9 cellular contexts compared by ENCODE assay signal in the genomic region with DNA sequence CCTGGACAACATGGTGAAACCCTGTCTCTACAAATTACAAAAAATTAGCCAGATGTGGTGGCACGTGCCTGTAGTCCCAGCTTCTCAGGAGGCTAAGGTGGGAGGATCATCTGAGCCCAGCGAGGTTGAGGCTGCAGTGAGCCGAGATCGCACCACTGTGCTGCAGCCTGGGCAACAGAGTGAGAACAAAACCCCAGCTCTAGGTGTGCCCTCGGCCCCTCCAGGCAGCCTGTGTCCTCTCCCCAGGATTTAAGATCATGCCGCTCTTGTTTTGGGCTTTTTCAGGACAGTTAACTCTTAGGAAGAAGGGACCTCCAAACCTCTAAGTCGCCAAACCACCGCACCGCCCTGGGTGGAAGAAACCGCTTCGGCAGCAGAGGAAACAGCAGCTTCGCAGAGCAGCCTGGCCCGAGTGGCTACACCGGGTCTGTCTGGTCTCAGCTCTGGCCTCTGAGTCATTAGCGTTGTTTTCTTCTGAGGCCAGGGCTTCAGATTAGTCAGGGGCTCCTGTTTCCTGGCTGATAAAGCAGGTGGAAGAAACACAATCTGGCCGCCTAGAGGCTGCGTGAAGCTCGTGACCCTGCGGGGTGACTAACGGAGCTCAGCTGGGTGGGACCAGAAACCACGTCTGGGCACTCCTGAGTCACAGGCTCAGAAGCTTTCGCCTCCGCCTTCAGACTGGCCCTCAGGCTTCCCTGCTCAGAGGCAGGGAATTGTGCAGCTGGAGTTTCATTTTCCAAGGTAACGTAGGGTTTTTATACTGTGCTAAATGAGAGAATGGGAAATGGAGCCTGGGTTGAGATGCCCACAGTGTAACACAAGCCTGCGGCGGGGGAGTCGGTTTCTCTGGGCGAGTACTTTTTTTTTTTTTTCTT. TPM values are rescaled to one million over a fixed set of nuclear protein-coding genes. Genes with fewer than 3 reads are reported as not detected.
A peak's percentile ranks its signal among the peaks of the same experiment; 100 is the strongest.
DNase-seq lines count a peak whose midpoint lies in the region; ATAC-seq and TF ChIP-seq lines count a peak whose summit lies in the region.
"Had no signal": no experiment of that assay in that cellular context is flagged by ENCODE, and none has a peak within 500 bp of the region (broad histone marks: within the 10 kb centered on the region; RNA-seq: fewer than 3 reads in every experiment).

No MANE protein-coding gene starts in this region.

- H3K9me3 ChIP-seq in BLaER1 = no peaks in the 10 kb centered on the region
- H3K9me3 ChIP-seq in SJSA1 (replicated peaks) = no peaks in the 10 kb centered on the region
- H3K9me3 ChIP-seq in aorta (ENCODE audit: control insufficient read depth, low read length) = no peaks in the 10 kb centered on the region

- no peaks in the 10 kb centered on the region for H4K20me1 ChIP-seq in BLaER1

- H3K4me3 ChIP-seq in BLaER1 (no peak overlapping the region), SJSA1 (peak overlapping the region; percentile 28), retinal pigment epithelial cell (ENCODE audit: low read length) (peak overlapping the region; percentile 37), aorta (ENCODE audit: low read length in 2 of 2) (no peak overlapping the region)
- H3K4me3 ChIP-seq: SK-N-MC had no signal

- peaks cover 27% of the 10 kb centered on the region for H3K27me3 Mint-ChIP-seq in activated naive CD4-positive, alpha-beta T cell treated with anti-CD3 and anti-CD28 coated beads for 36 hours (ENCODE audit: low read depth)

- peaks cover 14% of the 10 kb centered on the region for H3K4me1 Mint-ChIP-seq in activated naive CD4-positive, alpha-beta T cell treated with anti-CD3 and anti-CD28 coated beads for 36 hours (ENCODE audit: low read depth)

- no peak overlapping the region for H3K9ac ChIP-seq in BLaER1

- 0 out of 2 replicates have a peak overlapping the region, but pooled peaks have one; percentile 8 for H3K4me2 ChIP-seq in BLaER1

- CTCF ChIA-PET in activated naive CD4-positive, alpha-beta T cell treated with anti-CD3 and anti-CD28 coated beads for 36 hours (lab: Charles Lee) = interaction anchor here (0.6 to 2.5 kb wide), 5 partner anchors 9 to 289 kb away, joined by 3 to 7 read pairs (median 5); no protein-coding TSS in a partner anchor

- no peak overlapping the region for H3K27ac ChIP-seq in BLaER1
- H3K27ac ChIP-seq in SJSA1 = peak overlapping the region; percentile 68
- peak overlapping the region in 1 of 2 donors; percentile 77 for H3K27ac ChIP-seq in aorta (ENCODE audit: low read depth in 1 of 2, low read length in 2 of 2)
- H3K27ac ChIP-seq: SK-N-MC had no signal

- H3K4me3 Mint-ChIP-seq in activated naive CD4-positive, alpha-beta T cell treated with anti-CD3 and anti-CD28 coated beads for 36 hours = peak overlapping the region; percentile 54

- peak overlapping the region; percentile 27 for H3K27ac Mint-ChIP-seq in activated naive CD4-positive, alpha-beta T cell treated with anti-CD3 and anti-CD28 coated beads for 36 hours

- no peak for TF ChIP-seq CTCF in retinal pigment epithelial cell (conservative IDR thresholded peaks at IDR 0.05; ENCODE audit: low read depth, low read length)

- ATAC-seq in GM19324 (IDR thresholded peaks at IDR 0.05; ENCODE audit: low FRiP score, unreplicated experiment) = peak; percentile 58
- ATAC-seq in HG03432 (IDR thresholded peaks at IDR 0.05; ENCODE audit: unreplicated experiment) = peak; percentile 87
- peak; percentile 85 for ATAC-seq in Right ventricle myocardium superior (ENCODE audit: poor library complexity)
- ATAC-seq in aorta (ENCODE audit: low FRiP score) = peak; percentile 88

- H3K36me3 ChIP-seq in BLaER1 (no peaks in the 10 kb centered on the region), SJSA1 (no peaks in the 10 kb centered on the region), aorta (ENCODE audit: control insufficient read depth in 1 of 2, insufficient read depth in 2 of 2, low read length in 1 of 2) (no peaks in the 10 kb centered on the region)

- DNase-seq in SJSA1 (ENCODE audit: low read depth in 1 of 2, low spot score in 2 of 2) (peak; percentile 88 to 96), Right ventricle myocardium superior (peak; percentile 72), retinal pigment epithelial cell (ENCODE audit: low read depth) (peak; percentile 99), aorta (peak; percentile 93)
- DNase-seq in activated naive CD4-positive, alpha-beta T cell treated with anti-CD3 and anti-CD28 coated beads for 36 hours = peak; percentile 89

- intact Hi-C loops in activated naive CD4-positive, alpha-beta T cell treated with anti-CD3 and anti-CD28 coated beads for 36 hours (cut with micrococcal nuclease) = loop anchor here (2.0 kb wide), 1 partner anchor 289 kb away; no protein-coding TSS in a partner anchor
- intact Hi-C loops in Right ventricle myocardium superior (cut with DNase I) (no loop called here), aorta (cut with DNase I) (no loop called here)

- no peaks in the 10 kb centered on the region for H3K9me3 Mint-ChIP-seq in activated naive CD4-positive, alpha-beta T cell treated with anti-CD3 and anti-CD28 coated beads for 36 hours

- H3K27me3 ChIP-seq in BLaER1 (peaks cover 10% of the 10 kb centered on the region), SJSA1 (replicated peaks) (no peaks in the 10 kb centered on the region), aorta (ENCODE audit: control insufficient read depth in 1 of 2, insufficient read depth in 2 of 2, low read length in 1 of 2) (no peaks in the 10 kb centered on the region)

- WGBS in aorta, 2 donors = 31 to 36% methylated on average over 27 to 28 of the region's 28 CpGs

- H3K4me1 ChIP-seq in BLaER1 (0 out of 2 replicates have a peak, but pooled peaks cover 7% of the 10 kb centered on the region), SJSA1 (replicated peaks) (peaks cover 17% of the 10 kb centered on the region), aorta (ENCODE audit: control insufficient read depth in 1 of 2, insufficient read depth in 2 of 2, low read length in 2 of 2) (no peaks in the 10 kb centered on the region)

- no peaks in the 10 kb centered on the region for H3K36me3 Mint-ChIP-seq in activated naive CD4-positive, alpha-beta T cell treated with anti-CD3 and anti-CD28 coated beads for 36 hours (ENCODE audit: low read depth)

RNA-seq across cellular contexts. Expression of a gene that starts 44.7 kb away (rescaled TPM):
- total RNA-seq in SJSA1 (2014; rRNA removed; shearing (Covaris generic)) = 12.1 and 16.6 TPM in 2 replicates
- total RNA-seq in activated naive CD4-positive, alpha-beta T cell treated with anti-CD3 and anti-CD28 coated beads for 36 hours = 10 to 100 TPM; 30.5 to 31.9 TPM
- total RNA-seq in Right ventricle myocardium superior (0.54 TPM), aorta (1 to 10 TPM; 1.8 to 2.5 TPM)
- polyA plus RNA-seq in aorta = 1 to 10 TPM in 1 of 2 donors, under 1 TPM in 1; 0.25 to 1.3 TPM

RNA-seq across cellular contexts. Expression of a gene that starts 50.0 kb away (rescaled TPM):
- not detected in 2 replicates for total RNA-seq in SJSA1 (2014; rRNA removed; shearing (Covaris generic))
- not detected for total RNA-seq in activated naive CD4-positive, alpha-beta T cell treated with anti-CD3 and anti-CD28 coated beads for 36 hours
- total RNA-seq in Right ventricle myocardium superior = not detected
- total RNA-seq in aorta = under 1 TPM in 1 of 2 donors, not detected in 1; 0.42 TPM
- polyA plus RNA-seq in aorta = under 1 TPM in 1 of 2 donors, not detected in 1; 0.33 TPM

Comparison
In these comparisons a context has a peak if more than half of its experiments do, and no peak if none do; other contexts are left out.
1. H3K4me3 ChIP-seq: peak in SJSA1 (single experiment) and retinal pigment epithelial cell (single experiment); none in BLaER1 (single experiment) and aorta (0 of 2).
2. Peak in every context shown above with its lines, with median percentiles within 50 percentile points of each other: ATAC-seq and DNase-seq.